ENCODE assay signal across 13 cellular contexts in genomic region chr16:57538235-57538711, GRCh38. TPM values are rescaled to one million over a fixed set of nuclear protein-coding genes. Genes with fewer than 3 reads are reported as not detected.
A peak's percentile ranks its signal among the peaks of the same experiment; 100 is the strongest.
DNase-seq lines count a peak whose midpoint lies in the region; ATAC-seq, FAIRE-seq and TF ChIP-seq lines count a peak whose summit lies in the region.
"Had no signal": no experiment of that assay in that cellular context is flagged by ENCODE, and none has a peak within 500 bp of the region (broad histone marks: within the 10 kb centered on the region; RNA-seq: fewer than 3 reads in every experiment).

No MANE protein-coding gene starts in this region.

- no peak overlapping the region for H3K9ac ChIP-seq in BLaER1

- no peaks in the 10 kb centered on the region; the same call in 1 of the 2 replicates for H4K20me1 ChIP-seq in BLaER1

- peak overlapping the region; percentile 95 for H3K27ac Mint-ChIP-seq in activated CD8-positive, alpha-beta T cell treated with anti-CD3 and anti-CD28 coated beads for 36 hours
- peak overlapping the region; percentile 79 for H3K27ac Mint-ChIP-seq in memory B cell

- no peaks in the 10 kb centered on the region for H3K27me3 ChIP-seq in BLaER1

- CTCF ChIA-PET in activated CD8-positive, alpha-beta T cell treated with anti-CD3 and anti-CD28 coated beads for 36 hours (lab: Charles Lee), result interaction anchor here (0.9 to 2.5 kb wide), 5 partner anchors 8 to 111 kb away, joined by 5 to 13 read pairs (median 10); partner anchors contain the start of gene POLR2C

- H3K36me3 ChIP-seq in BLaER1, result no peaks in the 10 kb centered on the region

- peak overlapping the region; percentile 79 for H3K4me3 Mint-ChIP-seq in activated CD8-positive, alpha-beta T cell treated with anti-CD3 and anti-CD28 coated beads for 36 hours
- peak overlapping the region; percentile 89 for H3K4me3 Mint-ChIP-seq in memory B cell

- H3K4me1 Mint-ChIP-seq in activated CD8-positive, alpha-beta T cell treated with anti-CD3 and anti-CD28 coated beads for 36 hours (ENCODE audit: low read depth), result peaks cover 73% of the 10 kb centered on the region
- peaks cover 56% of the 10 kb centered on the region for H3K4me1 Mint-ChIP-seq in memory B cell

- H3K9me3 ChIP-seq in BLaER1, result no peaks in the 10 kb centered on the region

- no peaks in the 10 kb centered on the region for H3K36me3 Mint-ChIP-seq in activated CD8-positive, alpha-beta T cell treated with anti-CD3 and anti-CD28 coated beads for 36 hours (ENCODE audit: low read depth)
- no peaks in the 10 kb centered on the region for H3K36me3 Mint-ChIP-seq in memory B cell

- no peaks in the 10 kb centered on the region for H3K27me3 Mint-ChIP-seq in activated CD8-positive, alpha-beta T cell treated with anti-CD3 and anti-CD28 coated beads for 36 hours
- H3K27me3 Mint-ChIP-seq in memory B cell, result no peaks in the 10 kb centered on the region

- H3K4me3 ChIP-seq in BLaER1, result no peak overlapping the region

- no peak for ATAC-seq in activated CD8-positive, alpha-beta T cell treated with anti-CD3 and anti-CD28 coated beads for 36 hours
- ATAC-seq in memory B cell (ENCODE audit: low read depth) (no peak), HG03139 (IDR thresholded peaks at IDR 0.05; ENCODE audit: unreplicated experiment) (no peak)
- ATAC-seq: PC-3 had no signal

- peak overlapping the region; percentile 98 for H3K4me2 ChIP-seq in BLaER1

- no peak for FAIRE-seq in GM12891 (lab: Jason Lieb, UNC)

- intact Hi-C loops in activated CD8-positive, alpha-beta T cell treated with anti-CD3 and anti-CD28 coated beads for 36 hours (cut with micrococcal nuclease), result loop anchor here (5.0 kb wide), 1 partner anchor 51 kb away; the partner anchor contains the start of gene DOK4

- peaks cover 92% of the 10 kb centered on the region for H3K4me1 ChIP-seq in BLaER1

- H3K9me3 Mint-ChIP-seq in activated CD8-positive, alpha-beta T cell treated with anti-CD3 and anti-CD28 coated beads for 36 hours, result no peaks in the 10 kb centered on the region
- no peaks in the 10 kb centered on the region for H3K9me3 Mint-ChIP-seq in memory B cell

- no peak for TF ChIP-seq CTCF in activated CD8-positive, alpha-beta T cell treated with anti-CD3 and anti-CD28 coated beads for 36 hours (IDR thresholded peaks at IDR 0.05)

- POLR2A ChIA-PET in activated CD8-positive, alpha-beta T cell treated with anti-CD3 and anti-CD28 coated beads for 36 hours (lab: Charles Lee), result interaction anchor here (0.9 to 1.8 kb wide), 9 partner anchors 8 to 238 kb away, joined by 3 to 7 read pairs (median 5); no protein-coding TSS in a partner anchor

- DNase-seq in GM12891 (ENCODE audit: insufficient read length, low spot score) (no peak), memory B cell (ENCODE audit: low spot score in 2 of 2) (no peak), NCI-H2107 (lab: John Stamatoyannopoulos, UW) (no peak), NCI-H510A treated with DMSO at 0.1 percent for 48 hours (lab: John Stamatoyannopoulos, UW) (no peak), medulla oblongata (ENCODE audit: extremely low spot score) (no peak)
- DNase-seq in activated CD8-positive, alpha-beta T cell treated with anti-CD3 and anti-CD28 coated beads for 36 hours, result peak; percentile 66
- DNase-seq: hippocampal formation, midbrain, NCI-H1694 treated with DMSO at 0.1 percent for 48 hours, PC-3 had no signal

- TF ChIP-seq POLR2A in GM12891 (IDR thresholded peaks at IDR 0.05; ENCODE audit: low read depth, low read length), result no peak

- H3K27ac ChIP-seq in BLaER1, result peak overlapping the region; percentile 95; the same call in 1 of the 2 replicates

TF ChIP-seq in GM12891, 5 proteins besides CTCF, POLR2A, EP300 and RAD21:
- TF ChIP-seq TAF1 (IDR thresholded peaks at IDR 0.05; ENCODE audit: low read depth, low read length), result no peak
- 0 out of 2 replicates have a peak, but pooled peaks have one; percentile 50 for TF ChIP-seq POU2F2 (IDR thresholded peaks at IDR 0.05; ENCODE audit: low read depth, low read length)

RNA-seq across cellular contexts. Expression of gene CCDC102A, which starts 1.9 kb away (rescaled TPM):
- 7.6 TPM for polyA plus RNA-seq in GM12891 (2012; ENCODE audit: low read depth, missing spikeins)
- 1 to 10 TPM; 7.1 to 7.9 TPM for total RNA-seq in activated CD8-positive, alpha-beta T cell treated with anti-CD3 and anti-CD28 coated beads for 36 hours

RNA-seq across cellular contexts. Expression of gene ADGRG5, which starts 4.2 kb away (rescaled TPM):
- polyA plus RNA-seq in GM12891 (2012; ENCODE audit: low read depth, missing spikeins), result 58.0 TPM
- total RNA-seq in activated CD8-positive, alpha-beta T cell treated with anti-CD3 and anti-CD28 coated beads for 36 hours, result 1 to 10 TPM; 4.8 to 5.5 TPM
- total RNA-seq: PC-3 had no signal
- polyA plus RNA-seq: BJ had no signal

RNA-seq across cellular contexts. Expression of gene DOK4, which starts 52.0 kb away (rescaled TPM):
- 7.8 TPM for polyA plus RNA-seq in GM12891 (2012; ENCODE audit: low read depth, missing spikeins)
- 1 to 10 TPM; 4.6 to 5.1 TPM for total RNA-seq in activated CD8-positive, alpha-beta T cell treated with anti-CD3 and anti-CD28 coated beads for 36 hours
